In genomic region chr22:23913661-23914353, GRCh38 we compare ENCODE assay signal across 1 cellular context.
TF ChIP-seq lines count a peak whose summit lies in the region.

No MANE protein-coding gene starts in this region.

TF ChIP-seq in HCT116, 20 proteins besides CTCF, POLR2A, EP300 and RAD21 (continued from another document):
- TF ChIP-seq REST (IDR thresholded peaks at IDR 0.05; ENCODE audit: low read depth) = no peak
- no peak for TF ChIP-seq EZH2phosphoT487 (IDR thresholded peaks at IDR 0.05; ENCODE audit: borderline replicate concordance)
- peak; percentile 77 for TF ChIP-seq ELF1 (IDR thresholded peaks at IDR 0.05; ENCODE audit: borderline replicate concordance, low read depth)
